In genomic region chr13:97308735-97309429, GRCh38 we compare ENCODE assay signal across 14 cellular contexts.
A peak's percentile ranks its signal among the peaks of the same experiment; 100 is the strongest.
DNase-seq lines count a peak whose midpoint lies in the region; ATAC-seq and TF ChIP-seq lines count a peak whose summit lies in the region.
"Had no signal": no experiment of that assay in that cellular context is flagged by ENCODE, and none has a peak within 500 bp of the region (broad histone marks: within the 10 kb centered on the region; RNA-seq: fewer than 3 reads in every experiment).

No MANE protein-coding gene starts in this region.

- no peaks in the 10 kb centered on the region for H3K79me1 ChIP-seq in neuronal stem cell (ENCODE audit: low read depth, low read length)

- H3K27me3 Mint-ChIP-seq in Caco-2 (ENCODE audit: insufficient read depth, unreplicated experiment), result no peaks in the 10 kb centered on the region
- H3K27me3 Mint-ChIP-seq in endodermal cell (ENCODE audit: insufficient read depth), result peaks cover 11% of the 10 kb centered on the region
- H3K27me3 Mint-ChIP-seq: activated naive CD8-positive, alpha-beta T cell had no signal

- no peak overlapping the region for H3K14ac ChIP-seq in neuronal stem cell (ENCODE audit: low read length)

- H3K36me3 ChIP-seq in Caco-2 (ENCODE audit: control insufficient read depth, insufficient read depth, low read length) (no peaks in the 10 kb centered on the region), Panc1 (ENCODE audit: control insufficient read depth, insufficient read depth, low read length) (peaks cover 5% of the 10 kb centered on the region; the same call in 1 of the 2 replicates), endodermal cell (ENCODE audit: control insufficient read depth, insufficient read depth, low read length) (no peaks in the 10 kb centered on the region), neuronal stem cell (replicated peaks in 1 of 2; ENCODE audit: control insufficient read depth in 2 of 2, insufficient read depth in 2 of 2, low read length in 2 of 2) (no peaks in the 10 kb centered on the region)
- H3K36me3 ChIP-seq: gastrocnemius medialis had no signal

- H3K4me3 ChIP-seq in Caco-2 (ENCODE audit: low read depth, low read length), result no peak overlapping the region
- H3K4me3 ChIP-seq in Panc1 (ENCODE audit: low read depth in 2 of 2, low read length in 2 of 2), result no peak overlapping the region
- H3K4me3 ChIP-seq in endodermal cell (ENCODE audit: low read length), result no peak overlapping the region
- H3K4me3 ChIP-seq in neuronal stem cell (ENCODE audit: low read length in 2 of 2), result no peak overlapping the region
- H3K4me3 ChIP-seq: gastrocnemius medialis, PC-9 had no signal

- no peak overlapping the region for H2BK5ac ChIP-seq in neuronal stem cell (ENCODE audit: low read length)

- H3K9me3 Mint-ChIP-seq in Caco-2 (ENCODE audit: unreplicated experiment) (peaks cover 18% of the 10 kb centered on the region), endodermal cell (no peaks in the 10 kb centered on the region)

- H3K4me3 Mint-ChIP-seq in Caco-2 (ENCODE audit: unreplicated experiment) (peak overlapping the region; percentile 13), endodermal cell (no peak overlapping the region)
- H3K4me3 Mint-ChIP-seq: activated CD8-positive, alpha-beta T cell treated with anti-CD3 and anti-CD28 coated beads, Interleukin-2, amount 10 ng/mL, durations not matched to agents 7 days and 5 days; activated naive CD8-positive, alpha-beta T cell had no signal

- H2BK120ac ChIP-seq in neuronal stem cell (ENCODE audit: low read depth, low read length), result no peak overlapping the region

- H3K36me3 Mint-ChIP-seq in Caco-2 (ENCODE audit: insufficient read depth, unreplicated experiment) (peaks cover 17% of the 10 kb centered on the region), endodermal cell (ENCODE audit: low read depth) (no peaks in the 10 kb centered on the region)

- H2BK12ac ChIP-seq in neuronal stem cell (ENCODE audit: low read length), result no peak overlapping the region

- H3K18ac ChIP-seq in neuronal stem cell (ENCODE audit: low read length), result peak overlapping the region; percentile 55

- no TSS peak for BruUV-seq in Caco-2 (replicated peaks; lab: Mats Ljungman, UMichigan)
- TSS peak; percentile 4 for BruUV-seq in Panc1 (replicated peaks; lab: Mats Ljungman, UMichigan)

- in situ Hi-C loops in Panc1 (cut with HindIII; ENCODE audit: low pct_unique_long_range_greater_than_20kb, low sequenced_read_pairs), result no loop called here

- DNase-seq in Caco-2, result no peak
- DNase-seq in Panc1 (ENCODE audit: low read depth, low spot score), result no peak
- no peak for DNase-seq in endodermal cell
- no peak for DNase-seq in neuronal stem cell (ENCODE audit: low spot score)
- DNase-seq in AG08396 (ENCODE audit: low spot score), result no peak
- DNase-seq in hepatic stellate cell (ENCODE audit: low spot score), result no peak
- DNase-seq in activated CD4-positive, CD25-positive, alpha-beta regulatory T cell treated with anti-CD3 and anti-CD28 coated beads, Interleukin-2, amount 50 U/mL, for 72 hours, result no peak
- DNase-seq: activated CD8-positive, alpha-beta T cell treated with anti-CD3 and anti-CD28 coated beads, Interleukin-2, amount 10 ng/mL, durations not matched to agents 7 days and 5 days; gastrocnemius medialis; stimulated activated CD4-positive, alpha-beta T cell treated with anti-CD3 and anti-CD28 coated beads, Interleukin-2, amount 100 ng/mL, for 48 hours; stimulated activated naive CD4-positive, alpha-beta T cell had no signal

- H3K27ac Mint-ChIP-seq in Caco-2 (ENCODE audit: unreplicated experiment) (peak overlapping the region; percentile 84), endodermal cell (no peak overlapping the region)
- H3K27ac Mint-ChIP-seq: activated CD8-positive, alpha-beta T cell treated with anti-CD3 and anti-CD28 coated beads, Interleukin-2, amount 10 ng/mL, durations not matched to agents 7 days and 5 days; activated naive CD8-positive, alpha-beta T cell had no signal

- H3K4me1 Mint-ChIP-seq in Caco-2 (ENCODE audit: low read depth, unreplicated experiment), result peaks cover 31% of the 10 kb centered on the region
- H3K4me1 Mint-ChIP-seq in endodermal cell, result peaks cover 14% of the 10 kb centered on the region

- peaks cover 50% of the 10 kb centered on the region for H3K4me1 ChIP-seq in Caco-2
- peaks cover 97% of the 10 kb centered on the region for H3K4me1 ChIP-seq in Panc1 (ENCODE audit: control insufficient read depth, insufficient read depth, low read length)
- no peaks in the 10 kb centered on the region for H3K4me1 ChIP-seq in endodermal cell (ENCODE audit: control insufficient read depth, insufficient read depth, low read length)
- H3K4me1 ChIP-seq in neuronal stem cell (ENCODE audit: control insufficient read depth in 2 of 2, insufficient read depth in 1 of 2, low read depth in 1 of 2, low read length in 2 of 2), result peaks cover 15 to 22% of the 10 kb centered on the region in 2 donors

- POLR2A ChIA-PET in Caco-2 (lab: Charles Lee), result interaction anchor here (0.5 kb wide), 1 partner anchor 92 kb away, joined by 5 read pairs; no protein-coding TSS in a partner anchor
- POLR2A ChIA-PET in Panc1 (lab: Charles Lee), result interaction anchor here (1.1 kb wide), 1 partner anchor 8 kb away, joined by 3 read pairs; no protein-coding TSS in a partner anchor

- H3K27ac ChIP-seq in Panc1 (ENCODE audit: low read length) (peak overlapping the region; percentile 100), endodermal cell (ENCODE audit: low read depth, low read length) (peak overlapping the region; percentile 92), neuronal stem cell (replicated peaks; ENCODE audit: low read length) (peak overlapping the region; percentile 86)
- H3K27ac ChIP-seq: PC-9 had no signal

- TF ChIP-seq CTCF in Caco-2 (IDR thresholded peaks at IDR 0.05; ENCODE audit: insufficient read depth in 1 of 2, low read depth in 1 of 2, low read length in 1 of 2, severe bottlenecking in 1 of 2, unreplicated experiment in 1 of 2), result no peak
- no peak for TF ChIP-seq CTCF in Panc1 (IDR thresholded peaks at IDR 0.05)
- no peak for TF ChIP-seq CTCF in endodermal cell (conservative IDR thresholded peaks at IDR 0.05)

- ATAC-seq in Panc1, result peak; percentile 42
- ATAC-seq in GM18867 (IDR thresholded peaks at IDR 0.05; ENCODE audit: unreplicated experiment), result no peak
- ATAC-seq: activated CD8-positive, alpha-beta T cell treated with anti-CD3 and anti-CD28 coated beads, Interleukin-2, amount 10 ng/mL, durations not matched to agents 7 days and 5 days; gastrocnemius medialis had no signal

- no peak overlapping the region for H4K91ac ChIP-seq in neuronal stem cell (ENCODE audit: low read depth, low read length, poor library complexity)

- H3K9ac ChIP-seq in endodermal cell (ENCODE audit: extremely low read depth, low read length, poor library complexity, severe bottlenecking) (no peak overlapping the region), neuronal stem cell (ENCODE audit: low read depth, low read length, poor library complexity) (no peak overlapping the region)

- no peak overlapping the region for H2BK15ac ChIP-seq in neuronal stem cell (ENCODE audit: low read length)

- no peaks in the 10 kb centered on the region for H3K27me3 ChIP-seq in Caco-2 (replicated peaks; ENCODE audit: control insufficient read depth, insufficient read depth, low read length)
- no peaks in the 10 kb centered on the region for H3K27me3 ChIP-seq in Panc1 (ENCODE audit: control insufficient read depth, insufficient read depth, low read length)
- peaks cover 15% of the 10 kb centered on the region for H3K27me3 ChIP-seq in endodermal cell (ENCODE audit: control insufficient read depth, insufficient read depth, low read length, poor library complexity, severe bottlenecking)
- H3K27me3 ChIP-seq in neuronal stem cell (ENCODE audit: control insufficient read depth in 3 of 3, insufficient read depth in 3 of 3, low read depth in 1 of 3, low read length in 3 of 3), result no peaks in the 10 kb centered on the region
- H3K27me3 ChIP-seq: gastrocnemius medialis had no signal

- CTCF ChIA-PET in Caco-2 (lab: Charles Lee), result interaction anchor here (0.5 to 1.0 kb wide), 2 partner anchors 84 to 199 kb away, joined by 4 read pairs; no protein-coding TSS in a partner anchor
- CTCF ChIA-PET in Panc1 (lab: Charles Lee), result no interaction called here

- no peak overlapping the region for H3K4ac ChIP-seq in neuronal stem cell (ENCODE audit: low read length)

- H4K8ac ChIP-seq in neuronal stem cell (ENCODE audit: low read depth, low read length), result no peak overlapping the region

- H2AK5ac ChIP-seq in neuronal stem cell (ENCODE audit: low read depth, low read length), result no peak overlapping the region

- intact Hi-C loops in Caco-2 (cut with micrococcal nuclease; ENCODE audit: unreplicated experiment) (loop anchor here (1.0 to 2.0 kb wide), 4 partner anchors 8 to 48 kb away; no protein-coding TSS in a partner anchor), Panc1 (cut with micrococcal nuclease; ENCODE audit: unreplicated experiment) (no loop called here)

- H3K23ac ChIP-seq in neuronal stem cell (ENCODE audit: low read depth, low read length, poor library complexity), result no peak overlapping the region

- 79 to 80% methylated on average over 4 to 5 of the region's 5 CpGs for WGBS in endodermal cell (ENCODE audit: insufficient coverage in 1 of 2, insufficient read length in 1 of 2), 2 experiments
- no CpG with 5 or more reads among the region's 5 CpGs for WGBS in neuronal stem cell (ENCODE audit: extremely low coverage in 2 of 2, insufficient read length in 2 of 2, insufficient replicate concordance in 1 of 2), 2 donors

- H3K9me3 ChIP-seq in Caco-2, result no peaks in the 10 kb centered on the region
- H3K9me3 ChIP-seq in Panc1 (ENCODE audit: control insufficient read depth, insufficient read depth, low read depth, low read length), result no peaks in the 10 kb centered on the region
- no peaks in the 10 kb centered on the region for H3K9me3 ChIP-seq in endodermal cell (ENCODE audit: control insufficient read depth, low read length)
- peaks cover 0 to 1% of the 10 kb centered on the region in 2 donors for H3K9me3 ChIP-seq in neuronal stem cell (replicated peaks in 1 of 2; ENCODE audit: control insufficient read depth in 2 of 2, insufficient read depth in 1 of 2, low read depth in 1 of 2, low read length in 2 of 2)
- H3K9me3 ChIP-seq: gastrocnemius medialis had no signal

- H2AFZ ChIP-seq in neuronal stem cell (ENCODE audit: low read length), result no peak overlapping the region
- H2AFZ ChIP-seq: PC-9 had no signal

- H3K4me2 ChIP-seq in neuronal stem cell (ENCODE audit: insufficient read depth, low read length, poor library complexity, severe bottlenecking), result no peak overlapping the region
- H3K4me2 ChIP-seq: PC-9 had no signal
